14 cellular contexts compared by ENCODE assay signal in genomic region chr11:56932572-56933235, GRCh38. TPM values are rescaled to one million over a fixed set of nuclear protein-coding genes. Genes with fewer than 3 reads are reported as not detected.
DNase-seq lines count a peak whose midpoint lies in the region; ATAC-seq and TF ChIP-seq lines count a peak whose summit lies in the region.
"Had no signal": no experiment of that assay in that cellular context is flagged by ENCODE, and none has a peak within 500 bp of the region (broad histone marks: within the 10 kb centered on the region; RNA-seq: fewer than 3 reads in every experiment).

No MANE protein-coding gene starts in this region.

- WGBS in suprapubic skin = 50% methylated on average over 5 of the region's 5 CpGs

- TF ChIP-seq CTCF in suprapubic skin (IDR thresholded peaks at IDR 0.05) = no peak

- H3K9me3 Mint-ChIP-seq in activated T-cell treated with anti-CD3 and anti-CD28 coated beads, Interleukin-2, amount 50 U/mL, for 4 hours = peaks cover 19% of the 10 kb centered on the region
- H3K9me3 Mint-ChIP-seq in activated T-cell treated with anti-CD3 and anti-CD28 coated beads, Interleukin-2, amount 50 U/mL, for 24 hours = peaks cover 9% of the 10 kb centered on the region
- H3K9me3 Mint-ChIP-seq in stimulated activated naive CD8-positive, alpha-beta T cell treated with anti-CD3 and anti-CD28 coated beads, Interleukin-15, amount 100 ng/mL, for 72 hours = peaks cover 0 to 6% of the 10 kb centered on the region in 2 donors

- H3K27ac ChIP-seq in epithelial cell of prostate (peak overlapping the region; percentile 69), suprapubic skin (no peak overlapping the region)
- H3K27ac ChIP-seq: gastroesophageal sphincter, skin epidermis had no signal

- no peak overlapping the region for H3K4me3 ChIP-seq in suprapubic skin
- H3K4me3 ChIP-seq: gastroesophageal sphincter, skin epidermis had no signal

- no peaks in the 10 kb centered on the region for H3K27me3 Mint-ChIP-seq in activated T-cell treated with anti-CD3 and anti-CD28 coated beads, Interleukin-2, amount 50 U/mL, for 4 hours (ENCODE audit: low read depth)
- no peaks in the 10 kb centered on the region for H3K27me3 Mint-ChIP-seq in activated T-cell treated with anti-CD3 and anti-CD28 coated beads, Interleukin-2, amount 50 U/mL, for 24 hours
- no peaks in the 10 kb centered on the region for H3K27me3 Mint-ChIP-seq in stimulated activated naive CD8-positive, alpha-beta T cell treated with anti-CD3 and anti-CD28 coated beads, Interleukin-15, amount 100 ng/mL, for 72 hours

- DNase-seq in activated T-cell treated with anti-CD3 and anti-CD28 coated beads, Interleukin-2, amount 50 U/mL, for 4 hours = no peak
- DNase-seq in activated T-cell treated with anti-CD3 and anti-CD28 coated beads, Interleukin-2, amount 50 U/mL, for 24 hours = no peak
- DNase-seq in OCI-M1 (lab: John Stamatoyannopoulos, UW) (peak; percentile 9), epithelial cell of prostate (ENCODE audit: low read depth, low spot score) (peak; percentile 98), anterior cingulate cortex (lab: John Stamatoyannopoulos, UW) (no peak), suprapubic skin (ENCODE audit: low spot score in 2 of 2) (no peak), NCI-H446 (lab: John Stamatoyannopoulos, UW) (no peak)
- DNase-seq in stimulated activated naive CD8-positive, alpha-beta T cell treated with anti-CD3 and anti-CD28 coated beads, Interleukin-15, amount 100 ng/mL, for 72 hours = no peak
- DNase-seq: activated CD4-positive, alpha-beta T cell treated with anti-CD3 and anti-CD28 coated beads for 4 hours; amniotic stem cell; BE2C had no signal

- peaks cover 4% of the 10 kb centered on the region for H3K4me1 ChIP-seq in suprapubic skin
- H3K4me1 ChIP-seq: BE2C, gastroesophageal sphincter had no signal

- H3K27me3 ChIP-seq in suprapubic skin = no peaks in the 10 kb centered on the region
- H3K27me3 ChIP-seq: BE2C, gastroesophageal sphincter had no signal

- ATAC-seq in activated T-cell treated with anti-CD3 and anti-CD28 coated beads, Interleukin-2, amount 50 U/mL, for 4 hours = peak; percentile 18 to 32
- peak; percentile 71 for ATAC-seq in stimulated activated naive CD8-positive, alpha-beta T cell treated with anti-CD3 and anti-CD28 coated beads, Interleukin-15, amount 100 ng/mL, for 72 hours
- ATAC-seq: gastroesophageal sphincter had no signal

- no peak overlapping the region for H3K27ac Mint-ChIP-seq in activated T-cell treated with anti-CD3 and anti-CD28 coated beads, Interleukin-2, amount 50 U/mL, for 24 hours
- no peak overlapping the region for H3K27ac Mint-ChIP-seq in stimulated activated naive CD8-positive, alpha-beta T cell treated with anti-CD3 and anti-CD28 coated beads, Interleukin-15, amount 100 ng/mL, for 72 hours

- no peaks in the 10 kb centered on the region for H3K36me3 ChIP-seq in suprapubic skin
- H3K36me3 ChIP-seq: BE2C, gastroesophageal sphincter had no signal

- no peaks in the 10 kb centered on the region for H3K9me3 ChIP-seq in suprapubic skin
- H3K9me3 ChIP-seq: BE2C, gastroesophageal sphincter had no signal

- H3K4me1 Mint-ChIP-seq in activated T-cell treated with anti-CD3 and anti-CD28 coated beads, Interleukin-2, amount 50 U/mL, for 4 hours (ENCODE audit: low read depth) = no peaks in the 10 kb centered on the region
- no peaks in the 10 kb centered on the region for H3K4me1 Mint-ChIP-seq in activated T-cell treated with anti-CD3 and anti-CD28 coated beads, Interleukin-2, amount 50 U/mL, for 24 hours (ENCODE audit: low read depth)
- H3K4me1 Mint-ChIP-seq in stimulated activated naive CD8-positive, alpha-beta T cell treated with anti-CD3 and anti-CD28 coated beads, Interleukin-15, amount 100 ng/mL, for 72 hours = no peaks in the 10 kb centered on the region

- TF ChIP-seq EP300 in suprapubic skin (IDR thresholded peaks at IDR 0.05) = no peak

- no peaks in the 10 kb centered on the region for H3K36me3 Mint-ChIP-seq in activated T-cell treated with anti-CD3 and anti-CD28 coated beads, Interleukin-2, amount 50 U/mL, for 4 hours (ENCODE audit: insufficient read depth)
- no peaks in the 10 kb centered on the region for H3K36me3 Mint-ChIP-seq in activated T-cell treated with anti-CD3 and anti-CD28 coated beads, Interleukin-2, amount 50 U/mL, for 24 hours (ENCODE audit: low read depth)

- TF ChIP-seq POLR2A in suprapubic skin (IDR thresholded peaks at IDR 0.05) = no peak

- H3K4me3 Mint-ChIP-seq in activated T-cell treated with anti-CD3 and anti-CD28 coated beads, Interleukin-2, amount 50 U/mL, for 4 hours = no peak overlapping the region
- no peak overlapping the region for H3K4me3 Mint-ChIP-seq in activated T-cell treated with anti-CD3 and anti-CD28 coated beads, Interleukin-2, amount 50 U/mL, for 24 hours
- H3K4me3 Mint-ChIP-seq in stimulated activated naive CD8-positive, alpha-beta T cell treated with anti-CD3 and anti-CD28 coated beads, Interleukin-15, amount 100 ng/mL, for 72 hours = no peak overlapping the region

RNA-seq across cellular contexts. Expression of gene OR5AK2, which starts 56.0 kb away (rescaled TPM):
- not detected for total RNA-seq in activated T-cell treated with anti-CD3 and anti-CD28 coated beads, Interleukin-2, amount 50 U/mL, for 4 hours
- total RNA-seq in suprapubic skin = not detected
- total RNA-seq: gastroesophageal sphincter, mesenteric fat pad had no signal

Comparison
In these comparisons a context has a peak if more than half of its experiments do, and no peak if none do; other contexts are left out.
1. DNase-seq: peak in OCI-M1 (single experiment) and epithelial cell of prostate (single experiment); none in activated T-cell treated with anti-CD3 and anti-CD28 coated beads, Interleukin-2, amount 50 U/mL, for 4 hours (single experiment), activated T-cell treated with anti-CD3 and anti-CD28 coated beads, Interleukin-2, amount 50 U/mL, for 24 hours (single experiment), stimulated activated naive CD8-positive, alpha-beta T cell treated with anti-CD3 and anti-CD28 coated beads, Interleukin-15, amount 100 ng/mL, for 72 hours (0 of 2), anterior cingulate cortex (0 of 58), suprapubic skin (0 of 2) and NCI-H446 (0 of 2).